In genomic region chr15:90013503-90013937, GRCh38 we compare ENCODE assay signal across 11 cellular contexts. TPM values are rescaled to one million over a fixed set of nuclear protein-coding genes. Genes with fewer than 3 reads are reported as not detected.
DNase-seq lines count a peak whose midpoint lies in the region; ATAC-seq, FAIRE-seq and TF ChIP-seq lines count a peak whose summit lies in the region.
"Had no signal": no experiment of that assay in that cellular context is flagged by ENCODE, and none has a peak within 500 bp of the region (broad histone marks: within the 10 kb centered on the region; RNA-seq: fewer than 3 reads in every experiment).

No MANE protein-coding gene starts in this region.

- no peak overlapping the region for H3K4me3 Mint-ChIP-seq in activated CD4-positive, alpha-beta T cell treated with anti-CD3 and anti-CD28 coated beads for 36 hours
- H3K4me3 Mint-ChIP-seq in activated CD8-positive, alpha-beta T cell treated with anti-CD3 and anti-CD28 coated beads, Interleukin-2, amount 10 ng/mL, durations not matched to agents 7 days and 5 days = peak overlapping the region; percentile 41
- H3K4me3 Mint-ChIP-seq in neural progenitor cell = no peak overlapping the region

- H3K4me1 ChIP-seq in small intestine (ENCODE audit: control insufficient read depth in 2 of 2, insufficient read depth in 1 of 2, low read depth in 1 of 2, low read length in 1 of 2) (peaks cover 8 to 15% of the 10 kb centered on the region in 2 donors), neural progenitor cell (peaks cover 10% of the 10 kb centered on the region), tibial nerve (peaks cover 0 to 10% (median 4%) of the 10 kb centered on the region in 4 donors)
- H3K4me1 ChIP-seq: left ventricle myocardium inferior had no signal

- in situ Hi-C loops in KBM-7 (cut with MboI; ENCODE audit: low pct_unique_long_range_greater_than_20kb, low sequenced_read_pairs) = no loop called here

- peak; percentile 78 for ATAC-seq in activated CD4-positive, alpha-beta T cell treated with anti-CD3 and anti-CD28 coated beads for 36 hours
- peak; percentile 91 for ATAC-seq in activated CD8-positive, alpha-beta T cell treated with anti-CD3 and anti-CD28 coated beads, Interleukin-2, amount 10 ng/mL, durations not matched to agents 7 days and 5 days

- no peaks in the 10 kb centered on the region for H3K9me3 ChIP-seq in small intestine (ENCODE audit: control insufficient read depth, low read depth)
- peaks cover 9% of the 10 kb centered on the region for H3K9me3 ChIP-seq in neural progenitor cell (ENCODE audit: low read depth)
- peaks cover 0 to 15% (median 5%) of the 10 kb centered on the region in 4 donors for H3K9me3 ChIP-seq in tibial nerve

- no peak for TF ChIP-seq POLR2A in tibial nerve (IDR thresholded peaks at IDR 0.05)

- no peak overlapping the region for H3K4me2 ChIP-seq in neural progenitor cell

- no peak overlapping the region for H3K4me3 ChIP-seq in small intestine (ENCODE audit: low read depth in 1 of 2, low read length in 2 of 2)
- no peak overlapping the region for H3K4me3 ChIP-seq in neural progenitor cell
- no peak overlapping the region for H3K4me3 ChIP-seq in tibial nerve
- H3K4me3 ChIP-seq: left ventricle myocardium inferior had no signal

- peaks cover 3% of the 10 kb centered on the region for H3K9me3 Mint-ChIP-seq in activated CD4-positive, alpha-beta T cell treated with anti-CD3 and anti-CD28 coated beads for 36 hours (ENCODE audit: low read depth)
- peaks cover 6% of the 10 kb centered on the region for H3K9me3 Mint-ChIP-seq in activated CD8-positive, alpha-beta T cell treated with anti-CD3 and anti-CD28 coated beads, Interleukin-2, amount 10 ng/mL, durations not matched to agents 7 days and 5 days (ENCODE audit: insufficient read depth)
- peaks cover 29% of the 10 kb centered on the region for H3K9me3 Mint-ChIP-seq in neural progenitor cell

- no peak for TF ChIP-seq EP300 in tibial nerve (IDR thresholded peaks at IDR 0.05)

- POLR2A ChIA-PET in activated CD4-positive, alpha-beta T cell treated with anti-CD3 and anti-CD28 coated beads for 36 hours (lab: Charles Lee) = no interaction called here
- POLR2A ChIA-PET in activated CD8-positive, alpha-beta T cell treated with anti-CD3 and anti-CD28 coated beads, Interleukin-2, amount 10 ng/mL, durations not matched to agents 7 days and 5 days (lab: Charles Lee) = interaction anchor here (0.7 to 1.7 kb wide), 7 partner anchors 11 to 178 kb away, joined by 3 to 8 read pairs (median 4); partner anchors contain the start of gene AP3S2

- intact Hi-C loops in activated CD4-positive, alpha-beta T cell treated with anti-CD3 and anti-CD28 coated beads for 36 hours (cut with DNase I, micrococcal nuclease) = no loop called here

- no peak overlapping the region for H2AFZ ChIP-seq in neural progenitor cell (replicated peaks)

- H4K20me1 ChIP-seq in neural progenitor cell (ENCODE audit: low read depth) = peaks cover 56% of the 10 kb centered on the region

- H3K27me3 ChIP-seq in small intestine (ENCODE audit: control insufficient read depth in 2 of 2, insufficient read depth in 2 of 2, low read length in 2 of 2) = no peaks in the 10 kb centered on the region
- H3K27me3 ChIP-seq in neural progenitor cell = no peaks in the 10 kb centered on the region
- no peaks in the 10 kb centered on the region for H3K27me3 ChIP-seq in tibial nerve

- H3K79me2 ChIP-seq in neural progenitor cell (ENCODE audit: low read depth) = peaks cover 100% of the 10 kb centered on the region

- TF ChIP-seq CTCF in neural progenitor cell (IDR thresholded peaks at IDR 0.05) (no peak), tibial nerve (IDR thresholded peaks at IDR 0.05) (no peak)

- H3K4me1 Mint-ChIP-seq in activated CD4-positive, alpha-beta T cell treated with anti-CD3 and anti-CD28 coated beads for 36 hours = peaks cover 58% of the 10 kb centered on the region
- H3K4me1 Mint-ChIP-seq in activated CD8-positive, alpha-beta T cell treated with anti-CD3 and anti-CD28 coated beads, Interleukin-2, amount 10 ng/mL, durations not matched to agents 7 days and 5 days (ENCODE audit: low read depth) = peaks cover 61% of the 10 kb centered on the region
- H3K4me1 Mint-ChIP-seq in neural progenitor cell = peaks cover 15% of the 10 kb centered on the region

- H3K27me3 Mint-ChIP-seq in activated CD4-positive, alpha-beta T cell treated with anti-CD3 and anti-CD28 coated beads for 36 hours = no peaks in the 10 kb centered on the region
- no peaks in the 10 kb centered on the region for H3K27me3 Mint-ChIP-seq in activated CD8-positive, alpha-beta T cell treated with anti-CD3 and anti-CD28 coated beads, Interleukin-2, amount 10 ng/mL, durations not matched to agents 7 days and 5 days (ENCODE audit: low read depth)
- H3K27me3 Mint-ChIP-seq in neural progenitor cell (ENCODE audit: insufficient read depth, low read depth) = peaks cover 8% of the 10 kb centered on the region

- H3K9ac ChIP-seq in neural progenitor cell = no peak overlapping the region

- H3K36me3 ChIP-seq in small intestine (ENCODE audit: control insufficient read depth in 2 of 2, insufficient read depth in 2 of 2, low read length in 2 of 2) (no peaks in the 10 kb centered on the region), neural progenitor cell (no peaks in the 10 kb centered on the region), tibial nerve (peaks cover 0 to 20% (median 0%) of the 10 kb centered on the region in 3 donors)

- CTCF ChIA-PET in activated CD4-positive, alpha-beta T cell treated with anti-CD3 and anti-CD28 coated beads for 36 hours (lab: Charles Lee) = interaction anchor here (0.5 to 1.6 kb wide), 6 partner anchors 10 to 922 kb away, joined by 3 to 7 read pairs (median 4); partner anchors contain the start of gene UNC45A
- CTCF ChIA-PET in activated CD8-positive, alpha-beta T cell treated with anti-CD3 and anti-CD28 coated beads, Interleukin-2, amount 10 ng/mL, durations not matched to agents 7 days and 5 days (lab: Charles Lee) = interaction anchor here (0.6 to 1.9 kb wide), 5 partner anchors 17 to 557 kb away, joined by 3 to 7 read pairs (median 5); no protein-coding TSS in a partner anchor

- H3K36me3 Mint-ChIP-seq in activated CD4-positive, alpha-beta T cell treated with anti-CD3 and anti-CD28 coated beads for 36 hours (ENCODE audit: low read depth) = peaks cover 31% of the 10 kb centered on the region
- peaks cover 45% of the 10 kb centered on the region for H3K36me3 Mint-ChIP-seq in activated CD8-positive, alpha-beta T cell treated with anti-CD3 and anti-CD28 coated beads, Interleukin-2, amount 10 ng/mL, durations not matched to agents 7 days and 5 days (ENCODE audit: low read depth)
- H3K36me3 Mint-ChIP-seq in neural progenitor cell = peaks cover 33% of the 10 kb centered on the region

- H3K27ac ChIP-seq in small intestine (ENCODE audit: low read depth in 1 of 2, low read length in 1 of 2) = peak overlapping the region; percentile 1 to 75
- no peak overlapping the region for H3K27ac ChIP-seq in neural progenitor cell
- H3K27ac ChIP-seq in tibial nerve = no peak overlapping the region
- H3K27ac ChIP-seq: left ventricle myocardium inferior had no signal

- no peak for FAIRE-seq in small intestine (lab: Jason Lieb, UNC)
- FAIRE-seq: frontal cortex had no signal

- peak overlapping the region; percentile 72 for H3K27ac Mint-ChIP-seq in activated CD4-positive, alpha-beta T cell treated with anti-CD3 and anti-CD28 coated beads for 36 hours
- peak overlapping the region; percentile 89 for H3K27ac Mint-ChIP-seq in activated CD8-positive, alpha-beta T cell treated with anti-CD3 and anti-CD28 coated beads, Interleukin-2, amount 10 ng/mL, durations not matched to agents 7 days and 5 days
- no peak overlapping the region for H3K27ac Mint-ChIP-seq in neural progenitor cell

- DNase-seq in activated CD4-positive, alpha-beta T cell treated with anti-CD3 and anti-CD28 coated beads for 36 hours = no peak
- no peak for DNase-seq in activated CD4-positive, alpha-beta T cell treated with anti-CD3 and anti-CD28 coated beads, Interleukin-2, amount 50 U/mL, for 1 hour
- DNase-seq in KBM-7 (peak; percentile 79), small intestine (peak; percentile 67), neural progenitor cell (ENCODE audit: low spot score) (no peak), tibial nerve (ENCODE audit: low spot score in 2 of 2) (no peak), retina (no peak)
- DNase-seq in activated CD8-positive, alpha-beta T cell treated with anti-CD3 and anti-CD28 coated beads, Interleukin-2, amount 10 ng/mL, durations not matched to agents 7 days and 5 days = peak; percentile 76
- DNase-seq: 8988T, left ventricle myocardium inferior had no signal

- peaks cover 7% of the 10 kb centered on the region for H3F3A ChIP-seq in neural progenitor cell (ENCODE audit: low read depth)

- 29 to 49% (median 36%) methylated on average over 6 of the region's 6 CpGs for WGBS in small intestine, 3 donors
- 79 to 88% methylated on average over 6 of the region's 6 CpGs for WGBS in tibial nerve, 2 donors

RNA-seq across cellular contexts. Expression of gene ZNF710, which starts 12.4 kb away (rescaled TPM):
- total RNA-seq in activated CD4-positive, alpha-beta T cell treated with anti-CD3 and anti-CD28 coated beads for 36 hours = 10 to 100 TPM; 22.8 to 34.9 TPM
- 10 to 100 TPM; 22.7 to 24.9 TPM for total RNA-seq in activated CD8-positive, alpha-beta T cell treated with anti-CD3 and anti-CD28 coated beads, Interleukin-2, amount 10 ng/mL, durations not matched to agents 7 days and 5 days
- polyA plus RNA-seq in small intestine = 10 to 100 TPM; 10.3 to 19.7 (median 18.0) TPM
- total RNA-seq in neural progenitor cell (ENCODE audit: low replicate concordance) (14.9 and 29.6 TPM in 2 replicates), tibial nerve (10 to 100 TPM in 3 of 4 donors, 1 to 10 TPM in 1; 9.0 to 15.6 (median 11.2) TPM)

Comparison
In these comparisons a context has a peak if more than half of its experiments do, and no peak if none do; other contexts are left out.
1. DNase-seq: peak in KBM-7 (single experiment), activated CD8-positive, alpha-beta T cell treated with anti-CD3 and anti-CD28 coated beads, Interleukin-2, amount 10 ng/mL, durations not matched to agents 7 days and 5 days (single experiment) and small intestine (single experiment); none in activated CD4-positive, alpha-beta T cell treated with anti-CD3 and anti-CD28 coated beads for 36 hours (single experiment), activated CD4-positive, alpha-beta T cell treated with anti-CD3 and anti-CD28 coated beads, Interleukin-2, amount 50 U/mL, for 1 hour (single experiment), neural progenitor cell (single experiment), tibial nerve (0 of 2) and retina (single experiment).
2. H3K27ac ChIP-seq: peak in small intestine (2 of 2); none in neural progenitor cell (single experiment) and tibial nerve (0 of 4).